In the genomic region with DNA sequence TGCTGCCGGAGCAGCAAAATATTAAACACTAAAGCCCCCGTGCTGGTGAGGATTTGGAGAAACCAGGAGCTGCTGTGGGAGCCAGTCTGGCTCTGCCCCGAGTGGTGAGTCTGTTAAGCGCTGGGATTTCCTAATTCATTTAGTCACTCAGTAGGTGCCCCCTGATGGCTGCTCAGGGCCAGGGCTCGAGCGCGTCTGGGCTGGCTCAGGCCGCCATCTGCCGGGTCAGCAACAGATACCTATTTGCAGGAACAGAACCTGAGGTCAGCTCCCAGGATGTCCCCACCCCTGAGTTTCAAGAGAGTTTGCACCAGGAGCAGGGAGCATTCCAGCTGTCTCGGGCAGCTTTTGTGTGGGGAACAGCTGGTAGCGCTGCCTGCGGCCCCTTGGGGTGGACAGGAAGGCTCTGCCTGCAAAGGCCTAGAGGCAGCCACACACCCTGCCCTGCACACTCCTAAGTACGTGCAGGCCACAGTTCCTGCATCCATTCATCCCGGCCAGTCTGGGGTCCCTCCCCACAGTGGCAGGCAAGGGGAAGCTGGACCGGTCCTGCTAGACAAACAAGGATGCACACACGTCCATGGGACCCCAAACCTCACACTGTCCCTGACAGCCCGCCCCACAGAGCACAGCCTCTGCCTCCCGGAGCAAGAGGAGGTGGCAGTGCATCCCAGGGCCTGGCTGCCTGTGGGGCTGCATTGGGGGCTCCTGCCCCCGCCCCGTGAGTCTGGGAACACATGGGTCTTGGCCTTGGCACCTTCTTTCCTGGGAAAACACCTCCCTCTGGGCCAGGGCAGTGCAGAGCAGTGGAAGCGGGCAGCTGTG, we compare ENCODE assay signal across 10 cellular contexts.
DNase-seq lines count a peak whose midpoint lies in the region; ATAC-seq lines count a peak whose summit lies in the region.
"Had no signal": no experiment of that assay in that cellular context is flagged by ENCODE, and none has a peak within 500 bp of the region (broad histone marks: within the 10 kb centered on the region; RNA-seq: fewer than 3 reads in every experiment).

No MANE protein-coding gene starts in this region.

- POLR2A ChIA-PET in activated CD4-positive, alpha-beta memory T cell treated with anti-CD3 and anti-CD28 coated beads for 36 hours (lab: Charles Lee): no interaction called here
- POLR2A ChIA-PET in activated CD4-positive, alpha-beta memory T cell treated with anti-CD3 and anti-CD28 coated beads, Interleukin-2, amount 10 ng/mL, durations not matched to agents 7 days and 5 days (lab: Charles Lee): no interaction called here

- in situ Hi-C loops in SK-MEL-5 (cut with HindIII; ENCODE audit: low pct_unique_long_range_greater_than_20kb, low sequenced_read_pairs): no loop called here

- no peak overlapping the region for H3K27ac Mint-ChIP-seq in activated CD4-positive, alpha-beta memory T cell treated with anti-CD3 and anti-CD28 coated beads for 36 hours
- no peak overlapping the region for H3K27ac Mint-ChIP-seq in activated CD4-positive, alpha-beta memory T cell treated with anti-CD3 and anti-CD28 coated beads, Interleukin-2, amount 10 ng/mL, durations not matched to agents 7 days and 5 days

- intact Hi-C loops in activated CD4-positive, alpha-beta memory T cell treated with anti-CD3 and anti-CD28 coated beads for 36 hours (cut with micrococcal nuclease): no loop called here
- intact Hi-C loops in left cardiac atrium (cut with DNase I): no loop called here
- intact Hi-C loops in sciatic nerve (cut with DNase I): no loop called here

- H3K36me3 Mint-ChIP-seq in activated CD4-positive, alpha-beta memory T cell treated with anti-CD3 and anti-CD28 coated beads for 36 hours: no peaks in the 10 kb centered on the region
- no peaks in the 10 kb centered on the region for H3K36me3 Mint-ChIP-seq in activated CD4-positive, alpha-beta memory T cell treated with anti-CD3 and anti-CD28 coated beads, Interleukin-2, amount 10 ng/mL, durations not matched to agents 7 days and 5 days (ENCODE audit: low read depth)

- H3K27me3 Mint-ChIP-seq in activated CD4-positive, alpha-beta memory T cell treated with anti-CD3 and anti-CD28 coated beads for 36 hours: peaks cover 3% of the 10 kb centered on the region
- no peaks in the 10 kb centered on the region for H3K27me3 Mint-ChIP-seq in activated CD4-positive, alpha-beta memory T cell treated with anti-CD3 and anti-CD28 coated beads, Interleukin-2, amount 10 ng/mL, durations not matched to agents 7 days and 5 days

- no peaks in the 10 kb centered on the region for H3K4me1 Mint-ChIP-seq in activated CD4-positive, alpha-beta memory T cell treated with anti-CD3 and anti-CD28 coated beads for 36 hours (ENCODE audit: low read depth)
- no peaks in the 10 kb centered on the region for H3K4me1 Mint-ChIP-seq in activated CD4-positive, alpha-beta memory T cell treated with anti-CD3 and anti-CD28 coated beads, Interleukin-2, amount 10 ng/mL, durations not matched to agents 7 days and 5 days

- no peak overlapping the region for H3K4me3 Mint-ChIP-seq in activated CD4-positive, alpha-beta memory T cell treated with anti-CD3 and anti-CD28 coated beads for 36 hours
- no peak overlapping the region for H3K4me3 Mint-ChIP-seq in activated CD4-positive, alpha-beta memory T cell treated with anti-CD3 and anti-CD28 coated beads, Interleukin-2, amount 10 ng/mL, durations not matched to agents 7 days and 5 days

- CTCF ChIA-PET in activated CD4-positive, alpha-beta memory T cell treated with anti-CD3 and anti-CD28 coated beads for 36 hours (lab: Charles Lee): no interaction called here
- CTCF ChIA-PET in activated CD4-positive, alpha-beta memory T cell treated with anti-CD3 and anti-CD28 coated beads, Interleukin-2, amount 10 ng/mL, durations not matched to agents 7 days and 5 days (lab: Charles Lee): no interaction called here

- ATAC-seq in left cardiac atrium (no peak), sciatic nerve (no peak), HG02678 (IDR thresholded peaks at IDR 0.05; ENCODE audit: unreplicated experiment) (no peak)

- peak; percentile 19 for DNase-seq in activated CD4-positive, alpha-beta memory T cell treated with anti-CD3 and anti-CD28 coated beads for 36 hours
- no peak for DNase-seq in activated CD4-positive, alpha-beta memory T cell treated with anti-CD3 and anti-CD28 coated beads, Interleukin-2, amount 10 ng/mL, durations not matched to agents 7 days and 5 days
- DNase-seq in SK-MEL-5 (ENCODE audit: low read depth, low spot score) (peak; percentile 17), left cardiac atrium (peak; percentile 20), sciatic nerve (ENCODE audit: low spot score) (peak; percentile 59), NCI-H748 (lab: John Stamatoyannopoulos, UW; ENCODE audit: unreplicated experiment) (no peak), MV-4-11 (lab: John Stamatoyannopoulos, UW) (no peak)
- DNase-seq: NCI-H146; stimulated activated CD4-positive, alpha-beta T cell treated with anti-CD3 and anti-CD28 coated beads, Interleukin-2, amount 100 ng/mL, for 48 hours had no signal

- H3K9me3 Mint-ChIP-seq in activated CD4-positive, alpha-beta memory T cell treated with anti-CD3 and anti-CD28 coated beads for 36 hours: no peaks in the 10 kb centered on the region
- H3K9me3 Mint-ChIP-seq in activated CD4-positive, alpha-beta memory T cell treated with anti-CD3 and anti-CD28 coated beads, Interleukin-2, amount 10 ng/mL, durations not matched to agents 7 days and 5 days: no peaks in the 10 kb centered on the region

Comparison
In these comparisons a context has a peak if more than half of its experiments do, and no peak if none do; other contexts are left out.
1. DNase-seq: peak in activated CD4-positive, alpha-beta memory T cell treated with anti-CD3 and anti-CD28 coated beads for 36 hours (single experiment), SK-MEL-5 (single experiment), left cardiac atrium (single experiment) and sciatic nerve (single experiment); none in activated CD4-positive, alpha-beta memory T cell treated with anti-CD3 and anti-CD28 coated beads, Interleukin-2, amount 10 ng/mL, durations not matched to agents 7 days and 5 days (single experiment), NCI-H748 (single experiment) and MV-4-11 (single experiment).